In genomic region chr16:11183951-11184350, GRCh38 we compare ENCODE assay signal across 1 cellular context.
TF ChIP-seq lines count a peak whose summit lies in the region.

No MANE protein-coding gene starts in this region.

TF ChIP-seq in GM23338, 12 proteins besides CTCF, POLR2A, EP300 and RAD21 (continued from another document):
- TF ChIP-seq, protein P1, sequence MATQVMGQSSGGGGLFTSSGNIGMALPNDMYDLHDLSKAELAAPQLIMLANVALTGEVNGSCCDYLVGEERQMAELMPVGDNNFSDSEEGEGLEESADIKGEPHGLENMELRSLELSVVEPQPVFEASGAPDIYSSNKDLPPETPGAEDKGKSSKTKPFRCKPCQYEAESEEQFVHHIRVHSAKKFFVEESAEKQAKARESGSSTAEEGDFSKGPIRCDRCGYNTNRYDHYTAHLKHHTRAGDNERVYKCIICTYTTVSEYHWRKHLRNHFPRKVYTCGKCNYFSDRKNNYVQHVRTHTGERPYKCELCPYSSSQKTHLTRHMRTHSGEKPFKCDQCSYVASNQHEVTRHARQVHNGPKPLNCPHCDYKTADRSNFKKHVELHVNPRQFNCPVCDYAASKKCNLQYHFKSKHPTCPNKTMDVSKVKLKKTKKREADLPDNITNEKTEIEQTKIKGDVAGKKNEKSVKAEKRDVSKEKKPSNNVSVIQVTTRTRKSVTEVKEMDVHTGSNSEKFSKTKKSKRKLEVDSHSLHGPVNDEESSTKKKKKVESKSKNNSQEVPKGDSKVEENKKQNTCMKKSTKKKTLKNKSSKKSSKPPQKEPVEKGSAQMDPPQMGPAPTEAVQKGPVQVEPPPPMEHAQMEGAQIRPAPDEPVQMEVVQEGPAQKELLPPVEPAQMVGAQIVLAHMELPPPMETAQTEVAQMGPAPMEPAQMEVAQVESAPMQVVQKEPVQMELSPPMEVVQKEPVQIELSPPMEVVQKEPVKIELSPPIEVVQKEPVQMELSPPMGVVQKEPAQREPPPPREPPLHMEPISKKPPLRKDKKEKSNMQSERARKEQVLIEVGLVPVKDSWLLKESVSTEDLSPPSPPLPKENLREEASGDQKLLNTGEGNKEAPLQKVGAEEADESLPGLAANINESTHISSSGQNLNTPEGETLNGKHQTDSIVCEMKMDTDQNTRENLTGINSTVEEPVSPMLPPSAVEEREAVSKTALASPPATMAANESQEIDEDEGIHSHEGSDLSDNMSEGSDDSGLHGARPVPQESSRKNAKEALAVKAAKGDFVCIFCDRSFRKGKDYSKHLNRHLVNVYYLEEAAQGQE (IDR thresholded peaks at IDR 0.05; ENCODE audit: unreplicated experiment), result no peak
- no peak for TF ChIP-seq NANOG (IDR thresholded peaks at IDR 0.05; ENCODE audit: borderline replicate concordance)
- no peak for TF ChIP-seq STAT1 (IDR thresholded peaks at IDR 0.05; ENCODE audit: unreplicated experiment)
- TF ChIP-seq JUNB (IDR thresholded peaks at IDR 0.05; ENCODE audit: unreplicated experiment), result no peak
- TF ChIP-seq ETS1 (IDR thresholded peaks at IDR 0.05), result no peak
- no peak for TF ChIP-seq CREB1 (CRISPR knock-in tag; IDR thresholded peaks at IDR 0.05; ENCODE audit: low read depth)
- TF ChIP-seq ZNF331 (CRISPR knock-in tag; IDR thresholded peaks at IDR 0.05; ENCODE audit: low read depth), result no peak
- no peak for TF ChIP-seq POLR2AphosphoS5 (IDR thresholded peaks at IDR 0.05; ENCODE audit: low read depth)
- TF ChIP-seq ZNF114 (CRISPR knock-in tag; IDR thresholded peaks at IDR 0.05), result no peak
